ENCODE assay signal across 13 cellular contexts in the genomic region with DNA sequence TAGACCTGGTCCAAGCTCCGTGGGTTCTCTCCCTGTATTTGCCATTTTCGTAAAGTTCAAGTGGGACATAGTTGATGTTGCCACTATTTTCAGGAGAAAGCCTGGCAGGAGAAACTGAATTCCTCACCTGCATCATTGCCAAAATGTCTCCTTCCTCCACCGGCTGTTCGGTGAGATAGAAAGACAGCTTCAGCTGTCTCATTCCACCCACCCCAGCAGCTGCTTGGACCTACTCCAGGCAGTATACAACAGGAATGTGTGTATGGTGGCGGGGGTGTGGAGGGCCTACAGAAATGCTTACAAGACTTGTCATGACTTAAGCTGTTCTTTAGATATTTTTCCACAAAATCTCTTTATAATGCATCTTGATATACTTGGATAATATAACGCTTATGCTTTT.
A peak's percentile ranks its signal among the peaks of the same experiment; 100 is the strongest.
DNase-seq lines count a peak whose midpoint lies in the region; ATAC-seq and TF ChIP-seq lines count a peak whose summit lies in the region.
"Had no signal": no experiment of that assay in that cellular context is flagged by ENCODE, and none has a peak within 500 bp of the region (broad histone marks: within the 10 kb centered on the region; RNA-seq: fewer than 3 reads in every experiment).

No MANE protein-coding gene starts in this region.

- no peaks in the 10 kb centered on the region for H3K36me3 ChIP-seq in PC-3 (ENCODE audit: low read depth, low read length)
- H3K36me3 ChIP-seq: right atrium auricular region, WERI-Rb-1 had no signal

- CTCF ChIA-PET in PC-3 (lab: Charles Lee) = interaction anchor here (0.7 kb wide), 1 partner anchor 261 kb away, joined by 3 read pairs; no protein-coding TSS in a partner anchor

- no peaks in the 10 kb centered on the region for H4K20me1 ChIP-seq in PC-3 (ENCODE audit: low read length)

- no peaks in the 10 kb centered on the region for H3K79me2 ChIP-seq in PC-3 (ENCODE audit: low read length)

- H3K4me1 ChIP-seq in PC-3 (ENCODE audit: insufficient read depth, low read length) = no peaks in the 10 kb centered on the region
- H3K4me1 ChIP-seq: right atrium auricular region had no signal

- H3K4me3 ChIP-seq in fibroblast of the aortic adventitia (ENCODE audit: low read depth, low read length) (no peak overlapping the region), PC-3 (ENCODE audit: low read length) (no peak overlapping the region)
- H3K4me3 ChIP-seq: right atrium auricular region had no signal

- DNase-seq in HCEC 1CT = peak; percentile 29
- peak in 40 of 58 donors; percentile 4 to 64 (median 28) for DNase-seq in anterior cingulate cortex (lab: John Stamatoyannopoulos, UW)
- DNase-seq in fibroblast of the aortic adventitia (ENCODE audit: low read depth) = peak; percentile 46
- DNase-seq in posterior cingulate gyrus = peak in 9 of 10 donors; percentile 21 to 91 (median 66)
- DNase-seq in D341Med (ENCODE audit: low spot score) = no peak
- DNase-seq in PC-3 = no peak
- DNase-seq: activated CD8-positive, alpha-beta T cell treated with anti-CD3 and anti-CD28 coated beads, Interleukin-2, amount 10 ng/mL, durations not matched to agents 7 days and 5 days; NCI-H2029 treated with DMSO at 0.1 percent for 48 hours; NCI-H748 treated with DMSO at 0.1 percent for 48 hours; SW 1271; WERI-Rb-1 had no signal

- intact Hi-C loops in posterior cingulate gyrus (cut with DNase I) (loop anchor here (5.0 kb wide), 3 partner anchors 738 to 1223 kb away; no protein-coding TSS in a partner anchor), PC-3 (cut with micrococcal nuclease) (loop anchor here (5.0 kb wide), 4 partner anchors 743 to 988 kb away; no protein-coding TSS in a partner anchor)

- no peaks in the 10 kb centered on the region for H3K9me2 ChIP-seq in PC-3 (replicated peaks; ENCODE audit: low read length)

- H2AFZ ChIP-seq in PC-3 (ENCODE audit: low read length) = no peak overlapping the region

- no peak for TF ChIP-seq CTCF in fibroblast of the aortic adventitia (IDR thresholded peaks at IDR 0.05; ENCODE audit: insufficient read depth, low read length)
- TF ChIP-seq CTCF in PC-3 (conservative IDR thresholded peaks at IDR 0.05; ENCODE audit: low read depth, low read length) = no peak

- H3K9ac ChIP-seq in PC-3 (ENCODE audit: low read length) = no peak overlapping the region

- ATAC-seq in PC-3 (no peak), GM18858 (IDR thresholded peaks at IDR 0.05; ENCODE audit: unreplicated experiment) (no peak)
- ATAC-seq: activated CD8-positive, alpha-beta T cell treated with anti-CD3 and anti-CD28 coated beads, Interleukin-2, amount 10 ng/mL, durations not matched to agents 7 days and 5 days had no signal

- POLR2A ChIA-PET in PC-3 (lab: Charles Lee; ENCODE audit: unreplicated experiment) = no interaction called here

- H3K4me2 ChIP-seq in PC-3 (ENCODE audit: low read length) = no peak overlapping the region

- BruUV-seq in PC-3 (replicated peaks; lab: Mats Ljungman, UMichigan) = no TSS peak

- H3K9me3 ChIP-seq in PC-3 (ENCODE audit: low read length) = no peaks in the 10 kb centered on the region

- no peaks in the 10 kb centered on the region for H3K27me3 ChIP-seq in PC-3 (ENCODE audit: low read length)
- H3K27me3 ChIP-seq: right atrium auricular region had no signal

- H3K27ac ChIP-seq in PC-3 (ENCODE audit: low read length) = no peak overlapping the region
- H3K27ac ChIP-seq: right atrium auricular region, WERI-Rb-1 had no signal

- no peaks in the 10 kb centered on the region for H3F3A ChIP-seq in PC-3 (ENCODE audit: low read length, unreplicated experiment)

Comparison
In these comparisons a context has a peak if more than half of its experiments do, and no peak if none do; other contexts are left out.
1. DNase-seq: peak in HCEC 1CT (single experiment), anterior cingulate cortex (40 of 58), fibroblast of the aortic adventitia (single experiment) and posterior cingulate gyrus (9 of 10); none in D341Med (single experiment) and PC-3 (single experiment).